ENCODE assay signal across 22 cellular contexts in genomic region chr6:47453372-47453936, GRCh38.
"Had no signal": no experiment of that assay in that cellular context is flagged by ENCODE, and none has a peak within 500 bp of the region (broad histone marks: within the 10 kb centered on the region; RNA-seq: fewer than 3 reads in every experiment).

No MANE protein-coding gene starts in this region.

- H3K9me3 ChIP-seq: SK-N-SH had no signal

- H3K27ac ChIP-seq: RWPE1 had no signal

- ATAC-seq: Panc1 had no signal

- DNase-seq: KBM-7, MV-4-11, NCI-H1048, NCI-H1105, NCI-H1417, NCI-H1436 treated with DMSO at 0.1 percent for 48 hours, NCI-H1694, NCI-H187 treated with DMSO at 0.1 percent for 48 hours, NCI-H2081, NCI-H2107, NCI-H226, NCI-H446, NCI-H510A, NCI-H524 treated with DMSO at 0.1 percent for 48 hours, NCI-H69, NCI-H774, SHP77, SK-N-SH, T-helper 1 cell had no signal

- H3K27ac Mint-ChIP-seq: IgD-negative memory B cell had no signal

- H3K9me3 Mint-ChIP-seq: IgD-negative memory B cell had no signal

- H3K27me3 Mint-ChIP-seq: IgD-negative memory B cell had no signal

- H3K4me3 Mint-ChIP-seq: IgD-negative memory B cell had no signal
